In the genomic region with DNA sequence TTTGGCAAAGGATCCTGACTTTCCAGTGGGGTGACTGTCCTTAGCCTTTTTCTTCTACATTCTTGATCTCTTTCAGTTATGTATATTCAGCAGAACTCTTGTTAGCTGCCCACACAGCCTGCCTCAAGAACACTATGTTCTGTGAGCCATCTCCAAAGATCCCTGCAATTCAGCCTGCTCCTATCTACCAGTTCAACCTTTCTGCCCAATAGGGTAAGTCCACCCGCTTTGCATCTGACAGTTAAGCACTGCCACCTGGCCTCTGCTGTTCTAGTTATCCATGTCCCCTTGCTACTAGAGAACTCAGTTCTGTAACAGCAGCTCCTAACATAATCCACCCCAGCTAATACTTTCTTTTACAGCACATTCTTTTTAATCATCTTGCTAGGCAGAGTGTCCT, we compare ENCODE assay signal across 15 cellular contexts. TPM values are rescaled to one million over a fixed set of nuclear protein-coding genes. Genes with fewer than 3 reads are reported as not detected.
DNase-seq lines count a peak whose midpoint lies in the region; ATAC-seq and TF ChIP-seq lines count a peak whose summit lies in the region.
"Had no signal": no experiment of that assay in that cellular context is flagged by ENCODE, and none has a peak within 500 bp of the region (broad histone marks: within the 10 kb centered on the region; RNA-seq: fewer than 3 reads in every experiment).

No MANE protein-coding gene starts in this region.

- POLR2A ChIA-PET in naive thymus-derived CD4-positive, alpha-beta T cell (lab: Charles Lee) = interaction anchor here (0.9 kb wide), 1 partner anchor 70 kb away, joined by 3 read pairs; no protein-coding TSS in a partner anchor

- TF ChIP-seq CTCF in left ventricle myocardium inferior (IDR thresholded peaks at IDR 0.05; ENCODE audit: borderline replicate concordance) (no peak), right atrium auricular region (IDR thresholded peaks at IDR 0.05) (no peak), esophagus muscularis mucosa (IDR thresholded peaks at IDR 0.05) (no peak), osteoblast (IDR thresholded peaks at IDR 0.05; ENCODE audit: extremely low read depth, low read depth, low read length) (no peak)

- H3K9me3 ChIP-seq in left ventricle myocardium inferior (replicated peaks) (no peaks in the 10 kb centered on the region), right atrium auricular region (no peaks in the 10 kb centered on the region), esophagus muscularis mucosa (no peaks in the 10 kb centered on the region), osteoblast (ENCODE audit: low read depth, low read length) (no peaks in the 10 kb centered on the region)
- H3K9me3 ChIP-seq in naive thymus-derived CD4-positive, alpha-beta T cell (ENCODE audit: control insufficient read depth in 2 of 3, low read length in 3 of 3) = no peaks in the 10 kb centered on the region
- H3K9me3 ChIP-seq: psoas muscle had no signal

- H3K4me3 Mint-ChIP-seq in naive thymus-derived CD4-positive, alpha-beta T cell = no peak overlapping the region
- H3K4me3 Mint-ChIP-seq: activated CD8-positive, alpha-beta T cell treated with anti-CD3 and anti-CD28 coated beads, Interleukin-2, amount 10 ng/mL, durations not matched to agents 7 days and 5 days; effector memory CD8-positive, alpha-beta T cell; type B pancreatic cell had no signal

- intact Hi-C loops in left ventricle myocardium inferior (cut with micrococcal nuclease) = no loop called here
- intact Hi-C loops in esophagus muscularis mucosa (cut with DNase I) = no loop called here
- intact Hi-C loops in naive thymus-derived CD4-positive, alpha-beta T cell (cut with micrococcal nuclease) = no loop called here

- H4K20me1 ChIP-seq in osteoblast (ENCODE audit: insufficient read depth, low read length) = no peaks in the 10 kb centered on the region

- DNase-seq in left ventricle myocardium inferior = no peak
- no peak for DNase-seq in right atrium auricular region (ENCODE audit: low spot score)
- DNase-seq in esophagus muscularis mucosa (ENCODE audit: extremely low spot score) = no peak
- no peak for DNase-seq in osteoblast (ENCODE audit: insufficient read length, low spot score, missing footprints)
- DNase-seq in naive thymus-derived CD4-positive, alpha-beta T cell = no peak
- no peak for DNase-seq in stimulated activated naive CD4-positive, alpha-beta T cell (lab: John Stamatoyannopoulos, UW)
- no peak for DNase-seq in OCI-M1 (lab: John Stamatoyannopoulos, UW)
- DNase-seq: activated CD8-positive, alpha-beta T cell treated with anti-CD3 and anti-CD28 coated beads, Interleukin-2, amount 10 ng/mL, durations not matched to agents 7 days and 5 days; effector memory CD8-positive, alpha-beta T cell; psoas muscle; stimulated activated CD4-positive, alpha-beta T cell treated with anti-CD3 and anti-CD28 coated beads, Interleukin-2, amount 100 ng/mL, for 48 hours had no signal

- no peaks in the 10 kb centered on the region for H3K36me3 ChIP-seq in left ventricle myocardium inferior
- H3K36me3 ChIP-seq in right atrium auricular region = no peaks in the 10 kb centered on the region
- no peaks in the 10 kb centered on the region for H3K36me3 ChIP-seq in esophagus muscularis mucosa
- no peaks in the 10 kb centered on the region for H3K36me3 ChIP-seq in osteoblast (ENCODE audit: insufficient read depth, low read length)
- H3K36me3 ChIP-seq in naive thymus-derived CD4-positive, alpha-beta T cell (ENCODE audit: control insufficient read depth in 2 of 3, insufficient read depth in 3 of 3, low read length in 3 of 3) = no peaks in the 10 kb centered on the region

- H3K4me1 Mint-ChIP-seq in naive thymus-derived CD4-positive, alpha-beta T cell = no peaks in the 10 kb centered on the region

- 63% methylated on average over 1 of the region's 1 CpG for WGBS in esophagus muscularis mucosa

- no peak overlapping the region for H3K27ac Mint-ChIP-seq in naive thymus-derived CD4-positive, alpha-beta T cell
- H3K27ac Mint-ChIP-seq: activated CD8-positive, alpha-beta T cell treated with anti-CD3 and anti-CD28 coated beads, Interleukin-2, amount 10 ng/mL, durations not matched to agents 7 days and 5 days; effector memory CD8-positive, alpha-beta T cell; type B pancreatic cell had no signal

- no peaks in the 10 kb centered on the region for H3K36me3 Mint-ChIP-seq in naive thymus-derived CD4-positive, alpha-beta T cell
- H3K36me3 Mint-ChIP-seq: type B pancreatic cell had no signal

- H3K79me2 ChIP-seq in osteoblast (ENCODE audit: insufficient read depth, low read length) = no peaks in the 10 kb centered on the region

- H3K4me2 ChIP-seq in osteoblast (ENCODE audit: insufficient read depth, low read length) = peak overlapping the region; percentile 59

- TF ChIP-seq EP300 in esophagus muscularis mucosa (IDR thresholded peaks at IDR 0.05) = no peak

- H3K4me3 ChIP-seq in left ventricle myocardium inferior (no peak overlapping the region), right atrium auricular region (no peak overlapping the region), esophagus muscularis mucosa (no peak overlapping the region), osteoblast (ENCODE audit: insufficient read depth, low read length) (no peak overlapping the region)
- no peak overlapping the region for H3K4me3 ChIP-seq in naive thymus-derived CD4-positive, alpha-beta T cell (ENCODE audit: low read length)
- H3K4me3 ChIP-seq: psoas muscle had no signal

- no peaks in the 10 kb centered on the region for H3K4me1 ChIP-seq in left ventricle myocardium inferior
- H3K4me1 ChIP-seq in right atrium auricular region = no peaks in the 10 kb centered on the region
- peaks cover 0 to 21% (median 18%) of the 10 kb centered on the region in 4 donors for H3K4me1 ChIP-seq in esophagus muscularis mucosa
- H3K4me1 ChIP-seq in osteoblast (ENCODE audit: insufficient read depth, low read length) = peaks cover 39% of the 10 kb centered on the region
- no peaks in the 10 kb centered on the region for H3K4me1 ChIP-seq in naive thymus-derived CD4-positive, alpha-beta T cell (ENCODE audit: control insufficient read depth in 2 of 2, insufficient read depth in 2 of 2, low read length in 2 of 2)

- peaks cover 4 to 31% (median 16%) of the 10 kb centered on the region in 5 donors for H3K27me3 Mint-ChIP-seq in naive thymus-derived CD4-positive, alpha-beta T cell

- no peak for TF ChIP-seq POLR2A in esophagus muscularis mucosa (IDR thresholded peaks at IDR 0.05; ENCODE audit: low read depth)

- H3K27me3 ChIP-seq in left ventricle myocardium inferior (ENCODE audit: low read depth) (no peaks in the 10 kb centered on the region), right atrium auricular region (no peaks in the 10 kb centered on the region), esophagus muscularis mucosa (no peaks in the 10 kb centered on the region), osteoblast (ENCODE audit: insufficient read depth, low read length) (no peaks in the 10 kb centered on the region)
- H3K27me3 ChIP-seq in naive thymus-derived CD4-positive, alpha-beta T cell (ENCODE audit: control insufficient read depth in 2 of 2, insufficient read depth in 2 of 2, low read length in 2 of 2) = no peaks in the 10 kb centered on the region

- H2AFZ ChIP-seq in osteoblast (ENCODE audit: low read length) = peak overlapping the region; percentile 20

- no peaks in the 10 kb centered on the region for H3K9me3 Mint-ChIP-seq in naive thymus-derived CD4-positive, alpha-beta T cell
- H3K9me3 Mint-ChIP-seq: effector memory CD8-positive, alpha-beta T cell; type B pancreatic cell had no signal

- H3K27ac ChIP-seq in left ventricle myocardium inferior (replicated peaks) (peak overlapping the region; percentile 37), right atrium auricular region (peak overlapping the region in 1 of 2 donors; percentile 9), esophagus muscularis mucosa (replicated peaks in 1 of 4) (peak overlapping the region; percentile 40 to 63 (median 46)), osteoblast (ENCODE audit: low read depth, low read length) (peak overlapping the region; percentile 60)
- H3K27ac ChIP-seq in naive thymus-derived CD4-positive, alpha-beta T cell (ENCODE audit: low read depth, low read length) = no peak overlapping the region
- H3K27ac ChIP-seq: psoas muscle had no signal

- no peak for ATAC-seq in naive thymus-derived CD4-positive, alpha-beta T cell
- no peak for ATAC-seq in HG03175 (IDR thresholded peaks at IDR 0.05; ENCODE audit: unreplicated experiment)
- ATAC-seq: activated CD8-positive, alpha-beta T cell treated with anti-CD3 and anti-CD28 coated beads, Interleukin-2, amount 10 ng/mL, durations not matched to agents 7 days and 5 days; effector memory CD8-positive, alpha-beta T cell had no signal

- CTCF ChIA-PET in naive thymus-derived CD4-positive, alpha-beta T cell (lab: Charles Lee) = interaction anchor here (1.1 to 1.5 kb wide), 2 partner anchors 201 to 409 kb away, joined by 3 to 5 read pairs; no protein-coding TSS in a partner anchor

RNA-seq across cellular contexts. Expression of gene OR9A2, which starts 13.5 kb away (rescaled TPM):
- total RNA-seq in left ventricle myocardium inferior (not detected), right atrium auricular region (not detected), esophagus muscularis mucosa (not detected), osteoblast (not detected in 2 replicates)
- not detected for total RNA-seq in naive thymus-derived CD4-positive, alpha-beta T cell
- polyA plus RNA-seq in naive thymus-derived CD4-positive, alpha-beta T cell = not detected
- total RNA-seq: activated CD8-positive, alpha-beta T cell treated with anti-CD3 and anti-CD28 coated beads, Interleukin-2, amount 10 ng/mL, durations not matched to agents 7 days and 5 days; psoas muscle; SK-MEL-5 had no signal
- polyA plus RNA-seq: keratinocyte, psoas muscle had no signal

RNA-seq across cellular contexts. Expression of gene OR6V1, which starts 38.7 kb away (rescaled TPM):
- total RNA-seq in left ventricle myocardium inferior = not detected
- total RNA-seq in right atrium auricular region = not detected
- not detected for total RNA-seq in esophagus muscularis mucosa
- total RNA-seq in osteoblast = not detected in 2 replicates
- total RNA-seq in naive thymus-derived CD4-positive, alpha-beta T cell = not detected
- not detected for polyA plus RNA-seq in naive thymus-derived CD4-positive, alpha-beta T cell
- total RNA-seq: activated CD8-positive, alpha-beta T cell treated with anti-CD3 and anti-CD28 coated beads, Interleukin-2, amount 10 ng/mL, durations not matched to agents 7 days and 5 days; psoas muscle; SK-MEL-5 had no signal
- polyA plus RNA-seq: keratinocyte, psoas muscle had no signal

RNA-seq across cellular contexts. Expression of gene KEL, which starts 51.3 kb away (rescaled TPM):
- total RNA-seq in left ventricle myocardium inferior = 0.38 TPM
- under 1 TPM in 1 of 2 donors, not detected in 1; 0.12 TPM for total RNA-seq in right atrium auricular region
- total RNA-seq in esophagus muscularis mucosa = under 1 TPM in 2 of 4 donors, not detected in 2; 0.23 to 0.83 TPM
- not detected in 2 replicates for total RNA-seq in osteoblast
- 1 to 10 TPM in 1 of 5 experiments, under 1 TPM in 3, not detected in 1; 0.11 to 1.5 (median 0.33) TPM for total RNA-seq in naive thymus-derived CD4-positive, alpha-beta T cell
- under 1 TPM in 1 of 2 donors, not detected in 1; 0.21 TPM for polyA plus RNA-seq in naive thymus-derived CD4-positive, alpha-beta T cell
- total RNA-seq: SK-MEL-5 had no signal
